In the genomic region with DNA sequence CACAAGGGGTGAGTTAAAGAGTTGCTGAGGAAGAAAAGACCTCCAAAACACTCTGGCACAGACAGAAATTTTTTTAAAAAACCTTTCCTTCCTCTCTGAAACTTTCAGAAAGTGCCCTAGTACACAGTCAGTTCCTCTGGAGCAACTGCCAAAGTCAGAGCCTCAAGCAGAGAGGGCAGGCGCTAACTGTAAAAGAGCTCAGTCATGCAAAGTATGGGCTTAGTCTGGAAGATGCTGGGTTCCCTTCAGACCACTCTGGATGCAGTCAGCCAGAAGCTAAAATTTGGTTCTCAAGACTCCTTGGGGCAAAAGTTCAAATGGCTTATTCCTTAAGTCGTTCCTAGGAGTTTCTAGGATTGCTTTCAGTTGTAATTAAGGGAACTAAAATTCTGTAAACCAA, we compare ENCODE assay signal across 16 cellular contexts.
DNase-seq lines count a peak whose midpoint lies in the region; ATAC-seq, FAIRE-seq and TF ChIP-seq lines count a peak whose summit lies in the region.
"Had no signal": no experiment of that assay in that cellular context is flagged by ENCODE, and none has a peak within 500 bp of the region (broad histone marks: within the 10 kb centered on the region; RNA-seq: fewer than 3 reads in every experiment).

No MANE protein-coding gene starts in this region.

- no peak overlapping the region for H3K4me3 ChIP-seq in HEK293 (ENCODE audit: low read depth, low read length)
- H3K4me3 ChIP-seq in H1 (ENCODE audit: extremely low read depth in 1 of 4, insufficient read depth in 2 of 4, low read depth in 3 of 4, low read length in 4 of 4) = no peak overlapping the region
- no peak overlapping the region for H3K4me3 ChIP-seq in neuronal stem cell (ENCODE audit: low read length in 2 of 2)
- H3K4me3 ChIP-seq in effector memory CD4-positive, alpha-beta T cell (ENCODE audit: insufficient read depth, low read depth, low read length, poor library complexity, severe bottlenecking) = no peak overlapping the region
- H3K4me3 ChIP-seq in lower lobe of right lung = no peak overlapping the region
- no peak overlapping the region for H3K4me3 ChIP-seq in transverse colon
- H3K4me3 ChIP-seq: BLaER1 treated with 17β-estradiol and CSF1 and Interleukin-3, amounts not matched to agents 10 nM and 100 nM; thoracic aorta had no signal

- H3K9ac ChIP-seq in H1 (replicated peaks in 1 of 4; ENCODE audit: extremely low read depth in 1 of 4, low read depth in 3 of 4, low read length in 3 of 4) (no peak overlapping the region), neuronal stem cell (ENCODE audit: low read depth, low read length, poor library complexity) (no peak overlapping the region)

- 63% methylated on average over 2 of the region's 2 CpGs; no CpG with 5 or more reads in 1 of the 2 experiments for WGBS in H1 (ENCODE audit: extremely low coverage in 1 of 2, insufficient coverage in 1 of 2, insufficient read length in 1 of 2, insufficient replicate concordance in 2 of 2, low coverage in 1 of 2, low lambda C conversion rate in 2 of 2, missing lambda C conversion rate in 1 of 2), 2 experiments
- no CpG with 5 or more reads among the region's 2 CpGs for WGBS in neuronal stem cell (ENCODE audit: extremely low coverage in 2 of 2, insufficient read length in 2 of 2, insufficient replicate concordance in 1 of 2), 2 donors
- 33 to 63% methylated on average over 1 to 2 of the region's 2 CpGs for WGBS in transverse colon (ENCODE audit: low coverage in 1 of 2), 2 donors

- intact Hi-C loops in lower lobe of right lung (cut with DNase I) (no loop called here), transverse colon (cut with DNase I; ENCODE audit: low total_unique reads) (no loop called here)

- H4K8ac ChIP-seq in H1 (ENCODE audit: extremely low read depth, insufficient read depth, low read length) = no peak overlapping the region
- H4K8ac ChIP-seq in neuronal stem cell (ENCODE audit: low read depth, low read length) = no peak overlapping the region

- in situ Hi-C loops in transverse colon (cut with MboI; ENCODE audit: low pct_ligation_motif_present in 1 of 4, low pct_unique_long_range_greater_than_20kb in 1 of 4, low sequenced_read_pairs in 3 of 4) = no loop called here

- no peak for TF ChIP-seq POLR2A in H1 (IDR thresholded peaks at IDR 0.05; ENCODE audit: control extremely low read depth in 1 of 2, low read depth in 2 of 2, low read length in 2 of 2)
- no peak for TF ChIP-seq POLR2A in transverse colon (IDR thresholded peaks at IDR 0.05)

- H3K14ac ChIP-seq in H1 (ENCODE audit: insufficient read length) (no peak overlapping the region), neuronal stem cell (ENCODE audit: low read length) (no peak overlapping the region)

- ATAC-seq in lower lobe of right lung = no peak

- CTCF ChIA-PET in HEK293 (lab: Yijun Ruan, JAX) = no interaction called here
- CTCF ChIA-PET in H1 (lab: Charles Lee; ENCODE audit: partially characterized antibody) = interaction anchor here (1.1 kb wide), 1 partner anchor 15 kb away, joined by 4 read pairs; no protein-coding TSS in a partner anchor

- H3K36me3 ChIP-seq in HEK293 (ENCODE audit: control insufficient read depth in 2 of 2, insufficient read depth in 1 of 2, low read length in 2 of 2) (no peaks in the 10 kb centered on the region), H1 (ENCODE audit: control insufficient read depth in 2 of 4, insufficient read depth in 4 of 4, low read length in 3 of 4) (no peaks in the 10 kb centered on the region), neuronal stem cell (replicated peaks in 1 of 2; ENCODE audit: control insufficient read depth in 2 of 2, insufficient read depth in 2 of 2, low read length in 2 of 2) (no peaks in the 10 kb centered on the region), lower lobe of right lung (no peaks in the 10 kb centered on the region), transverse colon (no peaks in the 10 kb centered on the region)
- H3K36me3 ChIP-seq in effector memory CD4-positive, alpha-beta T cell (ENCODE audit: control insufficient read depth, insufficient read depth, low read length) = no peaks in the 10 kb centered on the region
- H3K36me3 ChIP-seq: BLaER1 treated with 17β-estradiol and CSF1 and Interleukin-3, amounts not matched to agents 10 nM and 100 nM; thoracic aorta had no signal

- H3K23ac ChIP-seq in H1 (ENCODE audit: insufficient read length) (no peak overlapping the region), neuronal stem cell (ENCODE audit: low read depth, low read length, poor library complexity) (no peak overlapping the region)

- H3K9me3 ChIP-seq in HEK293 (ENCODE audit: control insufficient read depth, insufficient read depth, low read depth, low read length) = no peaks in the 10 kb centered on the region
- H3K9me3 ChIP-seq in H1 (ENCODE audit: insufficient read depth in 2 of 2, low read depth in 1 of 2, low read length in 1 of 2) = peaks cover 0 to 6% of the 10 kb centered on the region in 2 experiments; a peak in 1 of 4 replicates
- H3K9me3 ChIP-seq in neuronal stem cell (replicated peaks in 1 of 2; ENCODE audit: control insufficient read depth in 2 of 2, insufficient read depth in 1 of 2, low read depth in 1 of 2, low read length in 2 of 2) = peaks cover 0 to 3% of the 10 kb centered on the region in 2 donors
- H3K9me3 ChIP-seq in effector memory CD4-positive, alpha-beta T cell (ENCODE audit: control insufficient read depth, low read length) = no peaks in the 10 kb centered on the region
- H3K9me3 ChIP-seq in lower lobe of right lung = no peaks in the 10 kb centered on the region
- H3K9me3 ChIP-seq in transverse colon = no peaks in the 10 kb centered on the region
- H3K9me3 ChIP-seq: thoracic aorta had no signal

- no peak overlapping the region for H2BK20ac ChIP-seq in H1 (ENCODE audit: low read length)

- H2AFZ ChIP-seq in H1 (ENCODE audit: low read length) (no peak overlapping the region), neuronal stem cell (ENCODE audit: low read length) (peak overlapping the region; percentile 39)

- H3K79me1 ChIP-seq in H1 (ENCODE audit: low read depth, low read length) (no peaks in the 10 kb centered on the region), neuronal stem cell (ENCODE audit: low read depth, low read length) (no peaks in the 10 kb centered on the region)

- FAIRE-seq in H1 (lab: Jason Lieb, UNC) = no peak
- FAIRE-seq: HTR-8/SVneo had no signal

- POLR2A ChIA-PET in HEK293 (lab: Yijun Ruan, JAX) = no interaction called here
- POLR2A ChIA-PET in H1 (lab: Charles Lee; ENCODE audit: partially characterized antibody) = no interaction called here

- no peaks in the 10 kb centered on the region for H3K4me1 ChIP-seq in HEK293 (ENCODE audit: control insufficient read depth, insufficient read depth, low read length)
- H3K4me1 ChIP-seq in H1 (replicated peaks in 1 of 4; ENCODE audit: control insufficient read depth in 3 of 4, insufficient read depth in 4 of 4, low read length in 3 of 4) = no peaks in the 10 kb centered on the region; a peak in 2 of 7 replicates
- no peaks in the 10 kb centered on the region for H3K4me1 ChIP-seq in neuronal stem cell (ENCODE audit: control insufficient read depth in 2 of 2, insufficient read depth in 1 of 2, low read depth in 1 of 2, low read length in 2 of 2)
- H3K4me1 ChIP-seq in effector memory CD4-positive, alpha-beta T cell (ENCODE audit: control insufficient read depth, insufficient read depth, low read length, poor library complexity, severe bottlenecking) = no peaks in the 10 kb centered on the region
- H3K4me1 ChIP-seq in lower lobe of right lung = no peaks in the 10 kb centered on the region
- peaks cover 0 to 4% (median 0%) of the 10 kb centered on the region in 4 donors for H3K4me1 ChIP-seq in transverse colon

- H3K27ac ChIP-seq in HEK293 (ENCODE audit: extremely low read depth, low read depth, low read length) (no peak overlapping the region), H1 (ENCODE audit: low read depth, low read length) (no peak overlapping the region), neuronal stem cell (replicated peaks; ENCODE audit: low read length) (no peak overlapping the region), lower lobe of right lung (no peak overlapping the region), transverse colon (no peak overlapping the region)
- H3K27ac ChIP-seq in effector memory CD4-positive, alpha-beta T cell (ENCODE audit: insufficient read depth, low read length, poor library complexity, severe bottlenecking) = no peak overlapping the region
- H3K27ac ChIP-seq: thoracic aorta had no signal

- H3K18ac ChIP-seq in H1 (ENCODE audit: extremely low read depth, low read length) (no peak overlapping the region), neuronal stem cell (ENCODE audit: low read length) (no peak overlapping the region)

- H4K91ac ChIP-seq in H1 (replicated peaks; ENCODE audit: insufficient read length, low read length) = no peak overlapping the region
- no peak overlapping the region for H4K91ac ChIP-seq in neuronal stem cell (ENCODE audit: low read depth, low read length, poor library complexity)

- H3K4me2 ChIP-seq in H1 (ENCODE audit: insufficient read depth in 1 of 2, low read depth in 2 of 2, low read length in 2 of 2) (no peak overlapping the region), neuronal stem cell (ENCODE audit: insufficient read depth, low read length, poor library complexity, severe bottlenecking) (no peak overlapping the region)

- H3K27me3 ChIP-seq in H1 (replicated peaks in 1 of 4; ENCODE audit: control insufficient read depth in 3 of 4, extremely low read depth in 1 of 4, insufficient read depth in 3 of 4, low read length in 3 of 4) (no peaks in the 10 kb centered on the region), neuronal stem cell (ENCODE audit: control insufficient read depth in 3 of 3, insufficient read depth in 3 of 3, low read depth in 1 of 3, low read length in 3 of 3) (no peaks in the 10 kb centered on the region), lower lobe of right lung (ENCODE audit: low read depth) (no peaks in the 10 kb centered on the region), transverse colon (no peaks in the 10 kb centered on the region)
- H3K27me3 ChIP-seq in effector memory CD4-positive, alpha-beta T cell (replicated peaks; ENCODE audit: control insufficient read depth, insufficient read depth, low read length, poor library complexity, severe bottlenecking) = no peaks in the 10 kb centered on the region
- H3K27me3 ChIP-seq: BLaER1 treated with 17β-estradiol and CSF1 and Interleukin-3, amounts not matched to agents 10 nM and 100 nM had no signal

- H2BK5ac ChIP-seq in H1 (ENCODE audit: low read depth, low read length) (no peak overlapping the region), neuronal stem cell (ENCODE audit: low read length) (no peak overlapping the region)

- no peaks in the 10 kb centered on the region for H3K79me2 ChIP-seq in H1 (ENCODE audit: control insufficient read depth in 1 of 2, insufficient read depth in 2 of 2, low read length in 2 of 2)

- H3K23me2 ChIP-seq in H1 (ENCODE audit: low read depth, low read length) = no peaks in the 10 kb centered on the region

- no peak overlapping the region for H3K4ac ChIP-seq in H1 (replicated peaks; ENCODE audit: insufficient read length, low read depth, low read length)
- no peak overlapping the region for H3K4ac ChIP-seq in neuronal stem cell (ENCODE audit: low read length)

- H2BK15ac ChIP-seq in H1 (ENCODE audit: low read length) (no peak overlapping the region), neuronal stem cell (ENCODE audit: low read length) (no peak overlapping the region)

- no peak overlapping the region for H3K56ac ChIP-seq in H1 (replicated peaks; ENCODE audit: insufficient read length, low read depth, low read length)

- no peak overlapping the region for H4K5ac ChIP-seq in H1 (ENCODE audit: insufficient read length, low read depth, low read length)

- TF ChIP-seq RAD21 in H1 (IDR thresholded peaks at IDR 0.05 in 1 of 2, conservative IDR thresholded peaks at IDR 0.05 in 1 of 2; ENCODE audit: low read depth in 2 of 2, low read length in 2 of 2) = no peak

- no peaks in the 10 kb centered on the region for H4K20me1 ChIP-seq in H1 (replicated peaks in 1 of 2; ENCODE audit: control insufficient read depth in 1 of 2, insufficient read depth in 2 of 2, low read length in 2 of 2)
- H4K20me1 ChIP-seq: BLaER1 treated with 17β-estradiol and CSF1 and Interleukin-3, amounts not matched to agents 10 nM and 100 nM had no signal

- H2AK5ac ChIP-seq in H1 (ENCODE audit: low read depth, low read length) = no peak overlapping the region
- no peak overlapping the region for H2AK5ac ChIP-seq in neuronal stem cell (ENCODE audit: low read depth, low read length)

- no peak overlapping the region for H2BK12ac ChIP-seq in H1 (ENCODE audit: low read depth, low read length)
- no peak overlapping the region for H2BK12ac ChIP-seq in neuronal stem cell (ENCODE audit: low read length)

- H2BK120ac ChIP-seq in H1 (replicated peaks; ENCODE audit: low read depth, low read length) (no peak overlapping the region), neuronal stem cell (ENCODE audit: low read depth, low read length) (no peak overlapping the region)

- TF ChIP-seq CTCF in HEK293 (tag by site-specific recombination; IDR thresholded peaks at IDR 0.05) (no peak), H1 (IDR thresholded peaks at IDR 0.05; ENCODE audit: control extremely low read depth in 1 of 3, insufficient read depth in 1 of 3, low read depth in 1 of 3, low read length in 3 of 3) (no peak), lower lobe of right lung (IDR thresholded peaks at IDR 0.05) (no peak), transverse colon (IDR thresholded peaks at IDR 0.05) (no peak)

- DNase-seq in NOMO-1 treated with dmso at 0.1 percent for 144 hours (lab: John Stamatoyannopoulos, UW; ENCODE audit: unreplicated experiment) (peak; percentile 71), H1 (ENCODE audit: low read depth in 1 of 2, low spot score in 2 of 2) (no peak), neuronal stem cell (ENCODE audit: low spot score) (no peak), lower lobe of right lung (no peak), transverse colon (no peak)
- no peak for DNase-seq in effector memory CD4-positive, alpha-beta T cell
- no peak for DNase-seq in stimulated activated naive CD4-positive, alpha-beta T cell (lab: John Stamatoyannopoulos, UW)
- DNase-seq: activated B cell treated with CpG ODN at 0.5 μM for 24 hours, DMS79, glutamatergic neuron, NCI-H1092 treated with DMSO at 0.1 percent for 48 hours, OCI-M1 had no signal

- no peak for TF ChIP-seq EP300 in H1 (IDR thresholded peaks at IDR 0.05; ENCODE audit: borderline replicate concordance in 1 of 2, low read depth in 2 of 2, low read length in 2 of 2)
- no peak for TF ChIP-seq EP300 in transverse colon (IDR thresholded peaks at IDR 0.05; ENCODE audit: low read depth)
